ENCODE assay signal across 11 cellular contexts in genomic region chr3:143814358-143814968, GRCh38. TPM values are rescaled to one million over a fixed set of nuclear protein-coding genes. Genes with fewer than 3 reads are reported as not detected.
DNase-seq lines count a peak whose midpoint lies in the region; ATAC-seq, FAIRE-seq and TF ChIP-seq lines count a peak whose summit lies in the region.
"Had no signal": no experiment of that assay in that cellular context is flagged by ENCODE, and none has a peak within 500 bp of the region (broad histone marks: within the 10 kb centered on the region; RNA-seq: fewer than 3 reads in every experiment).

No MANE protein-coding gene starts in this region.

- no peak for DNase-seq in Right ventricle myocardium superior
- DNase-seq in cardiac septum (ENCODE audit: low spot score), result no peak
- DNase-seq in activated CD4-positive, alpha-beta memory T cell treated with anti-CD3 and anti-CD28 coated beads, Interleukin-2, amount 10 ng/mL, durations not matched to agents 7 days and 5 days, result peak; percentile 35
- peak in 1 of 2 donors; percentile 20 for DNase-seq in stimulated activated naive CD8-positive, alpha-beta T cell treated with anti-CD3 and anti-CD28 coated beads, Interleukin-15, amount 100 ng/mL, for 72 hours
- DNase-seq in D721Med (ENCODE audit: insufficient read length, low spot score), result no peak
- DNase-seq in body of pancreas, result no peak
- DNase-seq in activated effector memory CD4-positive, alpha-beta T cell treated with Interleukin-2 at 50 U/mL for 16 hours, result no peak
- DNase-seq: colonic mucosa, NCI-H1092 had no signal

- peaks cover 21% of the 10 kb centered on the region for H3K36me3 Mint-ChIP-seq in activated CD4-positive, alpha-beta memory T cell treated with anti-CD3 and anti-CD28 coated beads, Interleukin-2, amount 10 ng/mL, durations not matched to agents 7 days and 5 days (ENCODE audit: low read depth)

- peak; percentile 36 for ATAC-seq in Right ventricle myocardium superior (ENCODE audit: poor library complexity)
- peak; percentile 40 for ATAC-seq in HG03103 (IDR thresholded peaks at IDR 0.05; ENCODE audit: low read depth, unreplicated experiment)
- ATAC-seq in stimulated activated naive CD8-positive, alpha-beta T cell treated with anti-CD3 and anti-CD28 coated beads, Interleukin-15, amount 100 ng/mL, for 72 hours, result peak; percentile 89
- ATAC-seq in body of pancreas, result no peak

- TF ChIP-seq POLR2A in body of pancreas (IDR thresholded peaks at IDR 0.05), result no peak

- H3K4me3 Mint-ChIP-seq in activated CD4-positive, alpha-beta memory T cell treated with anti-CD3 and anti-CD28 coated beads, Interleukin-2, amount 10 ng/mL, durations not matched to agents 7 days and 5 days, result peak overlapping the region; percentile 3
- H3K4me3 Mint-ChIP-seq in stimulated activated naive CD8-positive, alpha-beta T cell treated with anti-CD3 and anti-CD28 coated beads, Interleukin-15, amount 100 ng/mL, for 72 hours, result peak overlapping the region; percentile 2 to 46

- no peaks in the 10 kb centered on the region for H3K9me3 ChIP-seq in body of pancreas
- H3K9me3 ChIP-seq: colonic mucosa had no signal

- WGBS in body of pancreas, 2 donors, result 59 to 71% methylated on average over 3 of the region's 3 CpGs

- H3K4me3 ChIP-seq in body of pancreas, result no peak overlapping the region
- H3K4me3 ChIP-seq: colonic mucosa had no signal

- H3K27ac Mint-ChIP-seq in activated CD4-positive, alpha-beta memory T cell treated with anti-CD3 and anti-CD28 coated beads, Interleukin-2, amount 10 ng/mL, durations not matched to agents 7 days and 5 days, result peak overlapping the region; percentile 54
- H3K27ac Mint-ChIP-seq in stimulated activated naive CD8-positive, alpha-beta T cell treated with anti-CD3 and anti-CD28 coated beads, Interleukin-15, amount 100 ng/mL, for 72 hours, result peak overlapping the region; percentile 79 to 89

- no peaks in the 10 kb centered on the region for H3K36me3 ChIP-seq in body of pancreas (replicated peaks in 1 of 2; ENCODE audit: insufficient read depth in 1 of 2, low read depth in 2 of 2)
- H3K36me3 ChIP-seq: colonic mucosa had no signal

- no peaks in the 10 kb centered on the region for H3K27me3 ChIP-seq in body of pancreas
- H3K27me3 ChIP-seq: colonic mucosa had no signal

- no peak overlapping the region for H3K27ac ChIP-seq in body of pancreas
- H3K27ac ChIP-seq: colonic mucosa, parathyroid adenoma had no signal

- POLR2A ChIA-PET in activated CD4-positive, alpha-beta memory T cell treated with anti-CD3 and anti-CD28 coated beads, Interleukin-2, amount 10 ng/mL, durations not matched to agents 7 days and 5 days (lab: Charles Lee), result interaction anchor here (1.1 kb wide), 1 partner anchor 11 kb away, joined by 3 read pairs; no protein-coding TSS in a partner anchor

- H3K4me1 ChIP-seq in body of pancreas, result no peaks in the 10 kb centered on the region
- H3K4me1 ChIP-seq: colonic mucosa, parathyroid adenoma had no signal

- CTCF ChIA-PET in activated CD4-positive, alpha-beta memory T cell treated with anti-CD3 and anti-CD28 coated beads, Interleukin-2, amount 10 ng/mL, durations not matched to agents 7 days and 5 days (lab: Charles Lee), result no interaction called here

- H3K9me3 Mint-ChIP-seq in activated CD4-positive, alpha-beta memory T cell treated with anti-CD3 and anti-CD28 coated beads, Interleukin-2, amount 10 ng/mL, durations not matched to agents 7 days and 5 days, result peaks cover 3% of the 10 kb centered on the region
- H3K9me3 Mint-ChIP-seq in stimulated activated naive CD8-positive, alpha-beta T cell treated with anti-CD3 and anti-CD28 coated beads, Interleukin-15, amount 100 ng/mL, for 72 hours, result no peaks in the 10 kb centered on the region

- H3K27me3 Mint-ChIP-seq in activated CD4-positive, alpha-beta memory T cell treated with anti-CD3 and anti-CD28 coated beads, Interleukin-2, amount 10 ng/mL, durations not matched to agents 7 days and 5 days, result no peaks in the 10 kb centered on the region
- H3K27me3 Mint-ChIP-seq in stimulated activated naive CD8-positive, alpha-beta T cell treated with anti-CD3 and anti-CD28 coated beads, Interleukin-15, amount 100 ng/mL, for 72 hours, result no peaks in the 10 kb centered on the region

- intact Hi-C loops in Right ventricle myocardium superior (cut with DNase I) (no loop called here), cardiac septum (cut with DNase I) (no loop called here), body of pancreas (cut with DNase I) (no loop called here)

- FAIRE-seq in D721Med (lab: Jason Lieb, UNC), result no peak

- no peak for TF ChIP-seq CTCF in D721Med (IDR thresholded peaks at IDR 0.05; ENCODE audit: insufficient read depth, missing control alignments)
- TF ChIP-seq CTCF in body of pancreas (IDR thresholded peaks at IDR 0.05), result no peak

- peaks cover 26% of the 10 kb centered on the region for H3K4me1 Mint-ChIP-seq in activated CD4-positive, alpha-beta memory T cell treated with anti-CD3 and anti-CD28 coated beads, Interleukin-2, amount 10 ng/mL, durations not matched to agents 7 days and 5 days
- peaks cover 22% of the 10 kb centered on the region for H3K4me1 Mint-ChIP-seq in stimulated activated naive CD8-positive, alpha-beta T cell treated with anti-CD3 and anti-CD28 coated beads, Interleukin-15, amount 100 ng/mL, for 72 hours

RNA-seq across cellular contexts. Expression of gene SLC9A9, which starts 33.8 kb away (rescaled TPM):
- total RNA-seq in Right ventricle myocardium superior, result 7.2 TPM
- total RNA-seq in cardiac septum, result 3.6 TPM
- 10 to 100 TPM; 16.9 to 18.5 TPM for total RNA-seq in activated CD4-positive, alpha-beta memory T cell treated with anti-CD3 and anti-CD28 coated beads, Interleukin-2, amount 10 ng/mL, durations not matched to agents 7 days and 5 days
- total RNA-seq in body of pancreas, result 1 to 10 TPM; 1.6 to 2.3 TPM
